In genomic region chr6:34664270-34664971, GRCh38 we compare ENCODE assay signal across 1 cellular context.
A peak's percentile ranks its signal among the peaks of the same experiment; 100 is the strongest.
TF ChIP-seq lines count a peak whose summit lies in the region.

No MANE protein-coding gene starts in this region.

TF ChIP-seq in HepG2, 621 proteins besides CTCF, POLR2A, EP300 and RAD21 (continued from another document and continues in another):
- peak; percentile 42; the same call in 1 of the 2 replicates for TF ChIP-seq ZBTB33 (CRISPR knock-in tag; IDR thresholded peaks at IDR 0.05)
- no peak for TF ChIP-seq ZNF232 (CRISPR knock-in tag; IDR thresholded peaks at IDR 0.05; ENCODE audit: borderline replicate concordance)
- TF ChIP-seq ZNF878 (CRISPR knock-in tag; IDR thresholded peaks at IDR 0.05) = no peak
- TF ChIP-seq GATAD2A (CRISPR knock-in tag; IDR thresholded peaks at IDR 0.05) = 0 out of 2 replicates have a peak, but pooled peaks have one; percentile 31
- no peak for TF ChIP-seq ZBTB34 (CRISPR knock-in tag; IDR thresholded peaks at IDR 0.05)
- TF ChIP-seq NFE2 (CRISPR knock-in tag; IDR thresholded peaks at IDR 0.05) = peak; percentile 88; the same call in 1 of the 2 replicates
- 0 out of 2 replicates have a peak, but pooled peaks have one; percentile 24 for TF ChIP-seq ZNF580 (CRISPR knock-in tag; IDR thresholded peaks at IDR 0.05; ENCODE audit: borderline replicate concordance, low read depth)
- peak; percentile 88 for TF ChIP-seq MAFG (CRISPR knock-in tag; IDR thresholded peaks at IDR 0.05)
- TF ChIP-seq ETS1 (CRISPR knock-in tag; IDR thresholded peaks at IDR 0.05) = no peak
- peak; percentile 51; the same call in 1 of the 2 replicates for TF ChIP-seq MED1 (CRISPR knock-in tag; IDR thresholded peaks at IDR 0.05)
- TF ChIP-seq ARHGAP35 (CRISPR knock-in tag; IDR thresholded peaks at IDR 0.05; ENCODE audit: borderline replicate concordance) = no peak
- no peak for TF ChIP-seq SALL2 (CRISPR knock-in tag; IDR thresholded peaks at IDR 0.05)
- 0 out of 2 replicates have a peak, but pooled peaks have one; percentile 43 for TF ChIP-seq ZSCAN20 (CRISPR knock-in tag; IDR thresholded peaks at IDR 0.05; ENCODE audit: borderline replicate concordance)
- TF ChIP-seq EHMT2 (IDR thresholded peaks at IDR 0.05; ENCODE audit: borderline replicate concordance, low read depth, low read length) = no peak
- TF ChIP-seq ZNF496 (CRISPR knock-in tag; IDR thresholded peaks at IDR 0.05; ENCODE audit: insufficient replicate concordance) = no peak
- no peak for TF ChIP-seq TCF7 (IDR thresholded peaks at IDR 0.05; ENCODE audit: low read depth)
- TF ChIP-seq ZNF770 (CRISPR knock-in tag; IDR thresholded peaks at IDR 0.05) = peak; percentile 77
- no peak for TF ChIP-seq NAIF1 (CRISPR knock-in tag; IDR thresholded peaks at IDR 0.05; ENCODE audit: borderline replicate concordance)
- peak; percentile 94 to 96 for TF ChIP-seq MAFK (conservative IDR thresholded peaks at IDR 0.05 in 1 of 2, IDR thresholded peaks at IDR 0.05 in 1 of 2; ENCODE audit: low read length in 2 of 2)
- TF ChIP-seq THAP11 (CRISPR knock-in tag; IDR thresholded peaks at IDR 0.05) = peak; percentile 9; the same call in 1 of the 2 replicates
- TF ChIP-seq FOXJ3 (CRISPR knock-in tag; IDR thresholded peaks at IDR 0.05; ENCODE audit: borderline replicate concordance) = peak; percentile 50; the same call in 1 of the 2 replicates
- no peak for TF ChIP-seq SNRNP70 (IDR thresholded peaks at IDR 0.05; ENCODE audit: low read depth, low read length)
- TF ChIP-seq TARDBP (CRISPR knock-in tag; IDR thresholded peaks at IDR 0.05) = no peak
- no peak for TF ChIP-seq ZFP62 (CRISPR knock-in tag; IDR thresholded peaks at IDR 0.05)
- TF ChIP-seq SOX5 (CRISPR knock-in tag; IDR thresholded peaks at IDR 0.05; ENCODE audit: borderline replicate concordance) = 0 out of 2 replicates have a peak, but pooled peaks have one; percentile 21
- peak; percentile 20 for TF ChIP-seq TEAD3 (CRISPR knock-in tag; optimal IDR thresholded peaks at IDR 0.05; ENCODE audit: borderline replicate concordance)
- peak; percentile 33; the same call in 1 of the 2 replicates for TF ChIP-seq ZNF331 (CRISPR knock-in tag; IDR thresholded peaks at IDR 0.05)
- TF ChIP-seq GABPA (IDR thresholded peaks at IDR 0.05; ENCODE audit: low read depth, low read length) = no peak
- TF ChIP-seq GABPA (CRISPR knock-in tag; IDR thresholded peaks at IDR 0.05; ENCODE audit: low read depth) = 0 out of 2 replicates have a peak, but pooled peaks have one; percentile 32
- 0 out of 2 replicates have a peak, but pooled peaks have one; percentile 16 for TF ChIP-seq ZNF749 (CRISPR knock-in tag; IDR thresholded peaks at IDR 0.05; ENCODE audit: borderline replicate concordance)
- no peak for TF ChIP-seq NR0B2 (CRISPR knock-in tag; IDR thresholded peaks at IDR 0.05)
- TF ChIP-seq MIER3 (CRISPR knock-in tag; IDR thresholded peaks at IDR 0.05; ENCODE audit: borderline replicate concordance) = no peak
- TF ChIP-seq HNF4G (IDR thresholded peaks at IDR 0.05; ENCODE audit: borderline replicate concordance, low read depth, low read length) = peak; percentile 37; the same call in 1 of the 2 replicates
- TF ChIP-seq HNF4G (CRISPR knock-in tag; IDR thresholded peaks at IDR 0.05; ENCODE audit: borderline replicate concordance, low read depth) = no peak
- peak; percentile 42; the same call in 1 of the 2 replicates for TF ChIP-seq KAT8 (CRISPR knock-in tag; IDR thresholded peaks at IDR 0.05)
- TF ChIP-seq ATF6 (CRISPR knock-in tag; conservative IDR thresholded peaks at IDR 0.05) = no peak
- no peak for TF ChIP-seq ZNF577 (CRISPR knock-in tag; IDR thresholded peaks at IDR 0.05; ENCODE audit: borderline replicate concordance, low read depth)
- no peak for TF ChIP-seq STAT6 (CRISPR knock-in tag; IDR thresholded peaks at IDR 0.05; ENCODE audit: borderline replicate concordance)
- no peak for TF ChIP-seq SUZ12 (IDR thresholded peaks at IDR 0.05; ENCODE audit: low read depth, low read length)
- no peak for TF ChIP-seq HIVEP1 (CRISPR knock-in tag; IDR thresholded peaks at IDR 0.05)
- 0 out of 4 replicates have a peak, but pooled peaks of 1 of the 2 experiments have one; percentile 11 for TF ChIP-seq ATF4 (CRISPR knock-in tag; IDR thresholded peaks at IDR 0.05)
- TF ChIP-seq SAP130 (CRISPR knock-in tag; IDR thresholded peaks at IDR 0.05; ENCODE audit: low read depth) = peak; percentile 42; the same call in 1 of the 2 replicates
- no peak for TF ChIP-seq ISL2 (CRISPR knock-in tag; IDR thresholded peaks at IDR 0.05)
- TF ChIP-seq THRA (CRISPR knock-in tag; IDR thresholded peaks at IDR 0.05; ENCODE audit: borderline replicate concordance) = no peak
- TF ChIP-seq YY1 (IDR thresholded peaks at IDR 0.05; ENCODE audit: insufficient read depth, insufficient replicate concordance, low read depth, low read length) = peak; percentile 28
- TF ChIP-seq ZMYM3 (CRISPR knock-in tag; IDR thresholded peaks at IDR 0.05) = peak; percentile 24; the same call in 1 of the 2 replicates
- TF ChIP-seq ZNF503 (CRISPR knock-in tag; IDR thresholded peaks at IDR 0.05) = no peak
- 0 out of 2 replicates have a peak, but pooled peaks have one; percentile 32 for TF ChIP-seq HOXA5 (CRISPR knock-in tag; IDR thresholded peaks at IDR 0.05)
- TF ChIP-seq HNF4A (CRISPR knock-in tag; IDR thresholded peaks at IDR 0.05) = peak; percentile 50
- peak; percentile 42; the same call in 1 of the 2 replicates for TF ChIP-seq FOSL2 (CRISPR knock-in tag; IDR thresholded peaks at IDR 0.05)
